Comparison of ENCODE assay signal across 11 cellular contexts in the genomic region with DNA sequence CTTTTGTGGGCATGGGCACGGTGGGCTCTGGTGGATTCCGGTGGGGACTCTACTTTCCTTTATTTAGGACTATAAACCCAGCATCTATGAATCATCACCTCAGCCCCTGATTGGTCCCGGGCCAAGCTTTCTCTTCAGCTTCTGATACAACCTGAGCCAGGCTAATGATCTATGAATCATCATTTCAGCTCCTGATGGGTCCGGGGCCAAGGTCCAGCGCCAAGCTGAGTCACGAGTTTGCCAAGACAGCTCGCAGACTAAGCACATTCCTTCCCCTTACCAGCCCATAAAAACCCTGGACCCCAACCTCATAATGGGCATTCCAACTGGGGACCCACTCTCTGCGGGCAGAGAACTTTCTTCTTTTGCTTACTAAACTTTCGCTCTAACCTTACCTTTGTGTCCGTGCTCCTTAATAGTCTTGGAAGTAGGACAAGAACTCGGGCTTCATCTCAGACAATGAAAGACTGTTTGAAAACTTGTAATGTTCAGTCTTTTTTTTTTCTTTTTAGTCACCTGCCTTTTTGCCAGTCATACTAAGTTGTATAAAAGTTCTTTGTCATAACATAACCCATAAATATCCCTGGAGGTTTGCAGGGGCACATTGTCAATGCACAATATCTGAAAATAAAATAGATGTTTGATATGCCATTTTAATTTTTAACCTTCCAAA.
A peak's percentile ranks its signal among the peaks of the same experiment; 100 is the strongest.
DNase-seq lines count a peak whose midpoint lies in the region; ATAC-seq and TF ChIP-seq lines count a peak whose summit lies in the region.
"Had no signal": no experiment of that assay in that cellular context is flagged by ENCODE, and none has a peak within 500 bp of the region (broad histone marks: within the 10 kb centered on the region; RNA-seq: fewer than 3 reads in every experiment).

No MANE protein-coding gene starts in this region.

- intact Hi-C loops in HCT116 (cut with micrococcal nuclease) (no loop called here), spleen (cut with DNase I; ENCODE audit: low total_unique reads) (no loop called here)

- no peak overlapping the region for H2AFZ ChIP-seq in HCT116 (ENCODE audit: low read depth, low read length, poor library complexity, severe bottlenecking)

- WGBS in spleen, 5 donors = 81 to 94% (median 90%) methylated on average over 11 of the region's 11 CpGs

- no peaks in the 10 kb centered on the region for H3K36me3 Mint-ChIP-seq in activated CD8-positive, alpha-beta T cell treated with anti-CD3 and anti-CD28 coated beads, Interleukin-2, amount 10 ng/mL, durations not matched to agents 7 days and 5 days (ENCODE audit: low read depth)
- no peaks in the 10 kb centered on the region for H3K36me3 Mint-ChIP-seq in effector memory CD8-positive, alpha-beta T cell (ENCODE audit: insufficient read depth)

- H3K27ac Mint-ChIP-seq in activated CD8-positive, alpha-beta T cell treated with anti-CD3 and anti-CD28 coated beads, Interleukin-2, amount 10 ng/mL, durations not matched to agents 7 days and 5 days = no peak overlapping the region
- no peak overlapping the region for H3K27ac Mint-ChIP-seq in effector memory CD8-positive, alpha-beta T cell

- no TSS peak for BruUV-seq in HCT116 (replicated peaks; lab: Mats Ljungman, UMichigan)

- H3K9me3 Mint-ChIP-seq in activated CD8-positive, alpha-beta T cell treated with anti-CD3 and anti-CD28 coated beads, Interleukin-2, amount 10 ng/mL, durations not matched to agents 7 days and 5 days (ENCODE audit: insufficient read depth) = no peaks in the 10 kb centered on the region
- H3K9me3 Mint-ChIP-seq in effector memory CD8-positive, alpha-beta T cell = peaks cover 7 to 9% of the 10 kb centered on the region in 2 donors

- no peaks in the 10 kb centered on the region for H3K4me1 Mint-ChIP-seq in activated CD8-positive, alpha-beta T cell treated with anti-CD3 and anti-CD28 coated beads, Interleukin-2, amount 10 ng/mL, durations not matched to agents 7 days and 5 days (ENCODE audit: low read depth)
- no peaks in the 10 kb centered on the region for H3K4me1 Mint-ChIP-seq in effector memory CD8-positive, alpha-beta T cell (ENCODE audit: low read depth in 2 of 2)

- no peak for ATAC-seq in HCT116
- ATAC-seq in activated CD8-positive, alpha-beta T cell treated with anti-CD3 and anti-CD28 coated beads, Interleukin-2, amount 10 ng/mL, durations not matched to agents 7 days and 5 days = no peak
- ATAC-seq in effector memory CD8-positive, alpha-beta T cell (replicated peaks) = no peak
- ATAC-seq: lower lobe of right lung had no signal

- no peaks in the 10 kb centered on the region for H3K79me2 ChIP-seq in HCT116 (ENCODE audit: insufficient read depth, low read length)

- H3K9ac ChIP-seq in HCT116 (ENCODE audit: low read length) = no peak overlapping the region

- CTCF ChIA-PET in HCT116 (lab: Charles Lee) = no interaction called here
- CTCF ChIA-PET in activated CD8-positive, alpha-beta T cell treated with anti-CD3 and anti-CD28 coated beads, Interleukin-2, amount 10 ng/mL, durations not matched to agents 7 days and 5 days (lab: Charles Lee) = no interaction called here

- H3K27me3 ChIP-seq in HCT116 (ENCODE audit: insufficient read depth, low read length) (no peaks in the 10 kb centered on the region), SJSA1 (replicated peaks) (no peaks in the 10 kb centered on the region), spleen (replicated peaks in 1 of 7) (no peaks in the 10 kb centered on the region)

- TF ChIP-seq CTCF in HCT116 (IDR thresholded peaks at IDR 0.05 in 2 of 3, conservative IDR thresholded peaks at IDR 0.05 in 1 of 3; ENCODE audit: borderline replicate concordance in 1 of 3, insufficient read depth in 1 of 3, low read depth in 2 of 3, low read length in 2 of 3) (no peak), fibroblast of the aortic adventitia (IDR thresholded peaks at IDR 0.05; ENCODE audit: insufficient read depth, low read length) (no peak), spleen (IDR thresholded peaks at IDR 0.05 in 8 of 11, conservative IDR thresholded peaks at IDR 0.05 in 3 of 11) (no peak)

- no peak for DNase-seq in HCT116 (ENCODE audit: low read depth, low spot score)
- peak; percentile 45 to 56 for DNase-seq in SJSA1 (ENCODE audit: low read depth in 1 of 2, low spot score in 2 of 2)
- DNase-seq in fibroblast of the aortic adventitia (ENCODE audit: low read depth) = peak; percentile 97
- DNase-seq in spleen = peak; percentile 37
- DNase-seq in activated CD4-positive, CD25-positive, alpha-beta regulatory T cell (lab: John Stamatoyannopoulos, UW) = no peak
- DNase-seq in activated CD8-positive, alpha-beta T cell treated with anti-CD3 and anti-CD28 coated beads, Interleukin-2, amount 10 ng/mL, durations not matched to agents 7 days and 5 days = no peak
- no peak for DNase-seq in effector memory CD8-positive, alpha-beta T cell
- no peak for DNase-seq in SIG-M5 (lab: John Stamatoyannopoulos, UW)
- DNase-seq: activated effector memory CD4-positive, alpha-beta T cell treated with anti-CD3 and anti-CD28 coated beads, Interleukin-2, amount 50 U/mL, for 16 hours; lower lobe of right lung; NCI-H748 treated with DMSO at 0.1 percent for 48 hours had no signal

- POLR2A ChIA-PET in HCT116 (lab: Charles Lee) = no interaction called here
- POLR2A ChIA-PET in activated CD8-positive, alpha-beta T cell treated with anti-CD3 and anti-CD28 coated beads, Interleukin-2, amount 10 ng/mL, durations not matched to agents 7 days and 5 days (lab: Charles Lee) = no interaction called here

- H3K4me3 Mint-ChIP-seq in activated CD8-positive, alpha-beta T cell treated with anti-CD3 and anti-CD28 coated beads, Interleukin-2, amount 10 ng/mL, durations not matched to agents 7 days and 5 days = no peak overlapping the region
- H3K4me3 Mint-ChIP-seq in effector memory CD8-positive, alpha-beta T cell = no peak overlapping the region

- H3K27ac ChIP-seq in HCT116 (ENCODE audit: low read depth, low read length) (no peak overlapping the region), SJSA1 (no peak overlapping the region), spleen (no peak overlapping the region)
- H3K27ac ChIP-seq: lower lobe of right lung had no signal

- no peaks in the 10 kb centered on the region for H3K9me2 ChIP-seq in HCT116 (ENCODE audit: insufficient read depth)

- H3K36me3 ChIP-seq in HCT116 (ENCODE audit: control insufficient read depth in 1 of 2, insufficient read depth in 2 of 2, low read length in 2 of 2) (no peaks in the 10 kb centered on the region), SJSA1 (no peaks in the 10 kb centered on the region), spleen (no peaks in the 10 kb centered on the region)
- H3K36me3 ChIP-seq: lower lobe of right lung had no signal

- H3K9me3 ChIP-seq in HCT116 (ENCODE audit: control insufficient read depth in 1 of 2, insufficient read depth in 1 of 2, low read depth in 1 of 2, low read length in 2 of 2) = peaks cover 0 to 12% of the 10 kb centered on the region in 2 experiments; a peak in 2 of 4 replicates
- H3K9me3 ChIP-seq in SJSA1 (replicated peaks) = no peaks in the 10 kb centered on the region
- H3K9me3 ChIP-seq in spleen = no peaks in the 10 kb centered on the region
- H3K9me3 ChIP-seq: lower lobe of right lung had no signal

- no peaks in the 10 kb centered on the region for H3K27me3 Mint-ChIP-seq in activated CD8-positive, alpha-beta T cell treated with anti-CD3 and anti-CD28 coated beads, Interleukin-2, amount 10 ng/mL, durations not matched to agents 7 days and 5 days (ENCODE audit: low read depth)
- no peaks in the 10 kb centered on the region for H3K27me3 Mint-ChIP-seq in effector memory CD8-positive, alpha-beta T cell

- TF ChIP-seq POLR2A in HCT116 (IDR thresholded peaks at IDR 0.05; ENCODE audit: borderline replicate concordance, extremely low read depth, insufficient read depth, insufficient read length) (no peak), spleen (IDR thresholded peaks at IDR 0.05) (no peak)

- no peaks in the 10 kb centered on the region; a peak in 1 of 4 replicates for H3K4me1 ChIP-seq in HCT116 (ENCODE audit: control insufficient read depth in 1 of 2, insufficient read depth in 2 of 2, low read length in 2 of 2)
- peaks cover 27% of the 10 kb centered on the region for H3K4me1 ChIP-seq in SJSA1 (replicated peaks)
- no peaks in the 10 kb centered on the region for H3K4me1 ChIP-seq in spleen
- H3K4me1 ChIP-seq: lower lobe of right lung had no signal

- no peak overlapping the region for H3K4me3 ChIP-seq in HCT116 (replicated peaks in 1 of 2; ENCODE audit: low read depth in 1 of 2, low read length in 2 of 2)
- no peak overlapping the region for H3K4me3 ChIP-seq in SJSA1
- peak overlapping the region; percentile 10 for H3K4me3 ChIP-seq in fibroblast of the aortic adventitia (ENCODE audit: low read depth, low read length)
- H3K4me3 ChIP-seq in spleen = no peak overlapping the region
- H3K4me3 ChIP-seq: lower lobe of right lung had no signal

- RAD21 ChIA-PET in HCT116 (lab: Charles Lee; ENCODE audit: low non-redundant PET in 1 of 2, low total read pairs in 2 of 2, uncharacterized antibody in 2 of 2, unreplicated experiment in 2 of 2) = no interaction called here

- H4K20me1 ChIP-seq in HCT116 (ENCODE audit: insufficient read depth) = no peaks in the 10 kb centered on the region

- no peak overlapping the region for H3K4me2 ChIP-seq in HCT116 (ENCODE audit: low read length)

- TF ChIP-seq RAD21 in HCT116 (IDR thresholded peaks at IDR 0.05; ENCODE audit: low read depth) = no peak

TF ChIP-seq in HCT116, 20 proteins besides CTCF, POLR2A, EP300 and RAD21:
- no peak for TF ChIP-seq SP1 (IDR thresholded peaks at IDR 0.05; ENCODE audit: low read depth)
- peak; percentile 48 for TF ChIP-seq TCF7L2 (IDR thresholded peaks at IDR 0.05; ENCODE audit: borderline replicate concordance, extremely low read depth, insufficient read depth, insufficient read length)
- TF ChIP-seq EGR1 (IDR thresholded peaks at IDR 0.05; ENCODE audit: low read depth) = no peak
TF ChIP-seq in HCT116: peak in this region for 1.

Comparison
In these comparisons a context has a peak if more than half of its experiments do, and no peak if none do; other contexts are left out.
1. DNase-seq: peak in SJSA1 (2 of 2), fibroblast of the aortic adventitia (single experiment) and spleen (single experiment); none in HCT116 (single experiment), activated CD4-positive, CD25-positive, alpha-beta regulatory T cell (0 of 4), activated CD8-positive, alpha-beta T cell treated with anti-CD3 and anti-CD28 coated beads, Interleukin-2, amount 10 ng/mL, durations not matched to agents 7 days and 5 days (single experiment), effector memory CD8-positive, alpha-beta T cell (0 of 3) and SIG-M5 (single experiment).